ENCODE assay signal across 30 cellular contexts in genomic region chr13:41206467-41206866, GRCh38.
"Had no signal": no experiment of that assay in that cellular context is flagged by ENCODE, and none has a peak within 500 bp of the region (broad histone marks: within the 10 kb centered on the region; RNA-seq: fewer than 3 reads in every experiment).

No MANE protein-coding gene starts in this region.

- H3K27ac Mint-ChIP-seq: naive thymus-derived CD4-positive, alpha-beta T cell; natural killer cell; nephron; neural progenitor cell; progenitor cell of endocrine pancreas; stimulated activated effector memory CD8-positive, alpha-beta T cell treated with anti-CD3 and anti-CD28 coated beads, Interleukin-12 subunit alpha, Interleukin-12 subunit beta, amount 100 ng/mL, for 72 hours; stimulated activated naive B cell treated with anti-CD40 and anti-IgM and Interleukin-4, amounts not matched to agents 10 μg/mL and 1 μg/mL and 100 μg/mL, for 72 hours; stimulated activated naive CD8-positive, alpha-beta T cell treated with anti-CD3 and anti-CD28 coated beads, Interleukin-15, Interleukin-2, amounts not matched to agents 100 ng/mL and 50 ng/mL, for 24 hours; type B pancreatic cell had no signal

- H2AFZ ChIP-seq: neural progenitor cell, parathyroid adenoma had no signal

- H3K4me3 ChIP-seq: neural progenitor cell, ovary, psoas muscle, skin epidermis, smooth muscle cell, spleen, stomach, thoracic aorta, thyroid gland, tibial nerve, upper lobe of right lung, uterus had no signal

- H3K36me3 ChIP-seq: neural progenitor cell, ovary, spleen, stomach, thoracic aorta, thyroid gland, tibial nerve, upper lobe of right lung, uterus had no signal

- H3K9ac ChIP-seq: neural progenitor cell, parathyroid adenoma had no signal

- H3K9me3 ChIP-seq: ovary, thyroid gland had no signal

- H3K4me3 Mint-ChIP-seq: naive thymus-derived CD4-positive, alpha-beta T cell; natural killer cell; nephron; neural progenitor cell; stimulated activated effector memory CD8-positive, alpha-beta T cell treated with anti-CD3 and anti-CD28 coated beads, Interleukin-12 subunit alpha, Interleukin-12 subunit beta, amount 100 ng/mL, for 72 hours; stimulated activated naive B cell treated with anti-CD40 and anti-IgM and Interleukin-4, amounts not matched to agents 10 μg/mL and 1 μg/mL and 100 μg/mL, for 72 hours; stimulated activated naive CD8-positive, alpha-beta T cell treated with anti-CD3 and anti-CD28 coated beads, Interleukin-15, Interleukin-2, amounts not matched to agents 100 ng/mL and 50 ng/mL, for 24 hours; type B pancreatic cell had no signal

- H3K4me1 ChIP-seq: neural progenitor cell, parathyroid adenoma, psoas muscle, spleen, stomach, thyroid gland, tibial nerve, upper lobe of right lung, uterus had no signal

- H3K79me2 ChIP-seq: parathyroid adenoma had no signal

- H3K4me2 ChIP-seq: neural progenitor cell, smooth muscle cell had no signal

- H3K27me3 ChIP-seq: neural progenitor cell, ovary, spleen, stomach, thyroid gland, tibial nerve, upper lobe of right lung, uterus had no signal

- ATAC-seq: naive thymus-derived CD4-positive, alpha-beta T cell; natural killer cell; psoas muscle; right cardiac atrium; sciatic nerve; stimulated activated effector memory CD8-positive, alpha-beta T cell treated with anti-CD3 and anti-CD28 coated beads, Interleukin-12 subunit alpha, Interleukin-12 subunit beta, amount 100 ng/mL, for 72 hours; stimulated activated naive B cell treated with anti-CD40 and anti-IgM and Interleukin-4, amounts not matched to agents 10 μg/mL and 1 μg/mL and 100 μg/mL, for 72 hours; upper lobe of right lung had no signal

- H3K27me3 Mint-ChIP-seq: progenitor cell of endocrine pancreas; stimulated activated naive B cell treated with anti-CD40 and anti-IgM and Interleukin-4, amounts not matched to agents 10 μg/mL and 1 μg/mL and 100 μg/mL, for 72 hours; stimulated activated naive CD8-positive, alpha-beta T cell treated with anti-CD3 and anti-CD28 coated beads, Interleukin-15, Interleukin-2, amounts not matched to agents 100 ng/mL and 50 ng/mL, for 24 hours; type B pancreatic cell had no signal

- H3K27ac ChIP-seq: neural progenitor cell, ovary, parathyroid adenoma, psoas muscle, skin epidermis, spleen, stomach, thoracic aorta, thyroid gland, tibial nerve, upper lobe of right lung, uterus had no signal

- H3K4me1 Mint-ChIP-seq: natural killer cell; neural progenitor cell; stimulated activated effector memory CD8-positive, alpha-beta T cell treated with anti-CD3 and anti-CD28 coated beads, Interleukin-12 subunit alpha, Interleukin-12 subunit beta, amount 100 ng/mL, for 72 hours; stimulated activated naive B cell treated with anti-CD40 and anti-IgM and Interleukin-4, amounts not matched to agents 10 μg/mL and 1 μg/mL and 100 μg/mL, for 72 hours had no signal

- DNase-seq: naive thymus-derived CD4-positive, alpha-beta T cell; natural killer cell; occipital lobe; ovary; posterior cingulate gyrus; psoas muscle; right cardiac atrium; spleen; stimulated activated CD4-positive, alpha-beta T cell treated with anti-CD3 and anti-CD28 coated beads, Interleukin-12 subunit alpha, Interleukin-12 subunit beta, amount 100 ng/mL, for 4 hours; stimulated activated CD4-positive, alpha-beta T cell treated with anti-CD3 and anti-CD28 coated beads, Interleukin-2, amount 100 ng/mL, for 24 hours; stimulated activated CD4-positive, alpha-beta T cell treated with anti-CD3 and anti-CD28 coated beads, Interleukin-2, amount 100 ng/mL, for 48 hours; stimulated activated CD4-positive, alpha-beta T cell treated with anti-CD3 and anti-CD28 coated beads, Interleukin-4, amount 100 ng/mL, for 24 hours; stimulated activated naive B cell treated with anti-CD40 and anti-IgM and Interleukin-4, amounts not matched to agents 10 μg/mL and 1 μg/mL and 100 μg/mL, for 72 hours; stimulated activated naive CD4-positive, alpha-beta T cell treated with Interleukin-2 at 50 U/mL for 16 hours; stomach; thyroid gland; upper lobe of right lung; uterus had no signal
